19 cellular contexts compared by ENCODE assay signal in genomic region chr2:110662560-110662959, GRCh38. TPM values are rescaled to one million over a fixed set of nuclear protein-coding genes. Genes with fewer than 3 reads are reported as not detected.
"Had no signal": no experiment of that assay in that cellular context is flagged by ENCODE, and none has a peak within 500 bp of the region (broad histone marks: within the 10 kb centered on the region; RNA-seq: fewer than 3 reads in every experiment).

No MANE protein-coding gene starts in this region.

- H3K27me3 ChIP-seq: body of pancreas, dorsolateral prefrontal cortex, gastrocnemius medialis, neural progenitor cell, right atrium auricular region, tibial nerve, vagina had no signal

- ATAC-seq: activated CD8-positive, alpha-beta T cell treated with anti-CD3 and anti-CD28 coated beads, Interleukin-2, amount 10 ng/mL, durations not matched to agents 7 days and 5 days; activated naive CD8-positive, alpha-beta T cell treated with anti-CD3 and anti-CD28 coated beads, Interleukin-2, amount 50 U/mL, for 24 hours; body of pancreas; gastrocnemius medialis; left ventricle myocardium superior; stimulated activated memory B cell treated with anti-CD40 and anti-IgM and Interleukin-4, amounts not matched to agents 10 μg/mL and 1 μg/mL and 100 μg/mL, for 72 hours; T-cell had no signal

- H3K9me3 ChIP-seq: body of pancreas, gastrocnemius medialis, right atrium auricular region, tibial nerve, vagina had no signal

- DNase-seq: activated CD4-positive, alpha-beta T cell treated with anti-CD3 and anti-CD28 coated beads for 48 hours; activated CD8-positive, alpha-beta memory T cell treated with anti-CD3 and anti-CD28 coated beads, Interleukin-2, amount 50 U/mL, for 48 hours; activated CD8-positive, alpha-beta T cell treated with anti-CD3 and anti-CD28 coated beads, Interleukin-2, amount 10 ng/mL, durations not matched to agents 7 days and 5 days; activated naive CD8-positive, alpha-beta T cell treated with anti-CD3 and anti-CD28 coated beads, Interleukin-2, amount 50 U/mL, for 24 hours; body of pancreas; cerebellar nuclear complex; dorsolateral prefrontal cortex; gastrocnemius medialis; kidney; left ventricle myocardium superior; stimulated activated CD4-positive, alpha-beta T cell treated with anti-CD3 and anti-CD28 coated beads, Interleukin-1b, Interleukin-23, amount 100 ng/mL, for 48 hours; T-cell; WERI-Rb-1 had no signal

- H3K4me1 Mint-ChIP-seq: activated naive CD8-positive, alpha-beta T cell treated with anti-CD3 and anti-CD28 coated beads, Interleukin-2, amount 50 U/mL, for 24 hours; neural progenitor cell; stimulated activated memory B cell treated with anti-CD40 and anti-IgM and Interleukin-4, amounts not matched to agents 10 μg/mL and 1 μg/mL and 100 μg/mL, for 72 hours had no signal

- H3K79me2 ChIP-seq: parathyroid adenoma had no signal

- H3K27ac ChIP-seq: body of pancreas, dorsolateral prefrontal cortex, gastrocnemius medialis, neural progenitor cell, parathyroid adenoma, right atrium auricular region, tibial nerve, vagina, WERI-Rb-1 had no signal

- H3K4me3 Mint-ChIP-seq: activated CD8-positive, alpha-beta T cell treated with anti-CD3 and anti-CD28 coated beads, Interleukin-2, amount 10 ng/mL, durations not matched to agents 7 days and 5 days; activated naive CD8-positive, alpha-beta T cell treated with anti-CD3 and anti-CD28 coated beads, Interleukin-2, amount 50 U/mL, for 24 hours; neural progenitor cell; stimulated activated memory B cell treated with anti-CD40 and anti-IgM and Interleukin-4, amounts not matched to agents 10 μg/mL and 1 μg/mL and 100 μg/mL, for 72 hours; T-cell had no signal

- H3K9ac ChIP-seq: neural progenitor cell, parathyroid adenoma had no signal

- H3K27ac Mint-ChIP-seq: activated CD8-positive, alpha-beta T cell treated with anti-CD3 and anti-CD28 coated beads, Interleukin-2, amount 10 ng/mL, durations not matched to agents 7 days and 5 days; activated naive CD8-positive, alpha-beta T cell treated with anti-CD3 and anti-CD28 coated beads, Interleukin-2, amount 50 U/mL, for 24 hours; neural progenitor cell; stimulated activated memory B cell treated with anti-CD40 and anti-IgM and Interleukin-4, amounts not matched to agents 10 μg/mL and 1 μg/mL and 100 μg/mL, for 72 hours; T-cell had no signal

- H3K4me2 ChIP-seq: neural progenitor cell had no signal

- H3K4me3 ChIP-seq: body of pancreas, dorsolateral prefrontal cortex, gastrocnemius medialis, neural progenitor cell, right atrium auricular region, tibial nerve, vagina had no signal

- H3K27me3 Mint-ChIP-seq: activated naive CD8-positive, alpha-beta T cell treated with anti-CD3 and anti-CD28 coated beads, Interleukin-2, amount 50 U/mL, for 24 hours; stimulated activated memory B cell treated with anti-CD40 and anti-IgM and Interleukin-4, amounts not matched to agents 10 μg/mL and 1 μg/mL and 100 μg/mL, for 72 hours; T-cell had no signal

- H3K4me1 ChIP-seq: neural progenitor cell, right atrium auricular region, tibial nerve, vagina had no signal

- H3K36me3 ChIP-seq: gastrocnemius medialis, right atrium auricular region, tibial nerve, vagina had no signal

- H3K9me3 Mint-ChIP-seq: activated naive CD8-positive, alpha-beta T cell treated with anti-CD3 and anti-CD28 coated beads, Interleukin-2, amount 50 U/mL, for 24 hours; neural progenitor cell; stimulated activated memory B cell treated with anti-CD40 and anti-IgM and Interleukin-4, amounts not matched to agents 10 μg/mL and 1 μg/mL and 100 μg/mL, for 72 hours; T-cell had no signal

RNA-seq across cellular contexts. Expression of gene BUB1, which starts 15.3 kb away (rescaled TPM):
- total RNA-seq: body of pancreas had no signal
